ENCODE assay signal across 9 cellular contexts in the genomic region with DNA sequence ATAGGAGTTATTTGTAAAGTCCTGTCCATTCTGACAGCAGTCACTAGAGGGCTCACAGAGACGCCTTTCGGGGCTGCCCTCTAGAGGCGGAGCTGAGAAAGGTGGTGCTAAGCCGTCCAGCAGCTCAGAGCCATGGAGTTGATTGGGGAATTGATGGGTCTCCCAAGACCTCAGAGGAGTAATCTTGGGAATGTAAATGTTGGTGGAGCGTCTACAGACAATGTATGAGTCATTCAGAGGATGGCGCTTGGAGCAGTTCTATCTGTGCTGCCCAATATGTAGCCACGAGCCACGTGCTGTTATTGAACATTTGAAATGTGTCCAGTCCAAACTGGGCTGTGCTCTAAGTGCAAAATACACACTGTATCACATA.
A peak's percentile ranks its signal among the peaks of the same experiment; 100 is the strongest.
DNase-seq lines count a peak whose midpoint lies in the region; ATAC-seq, FAIRE-seq and TF ChIP-seq lines count a peak whose summit lies in the region.
"Had no signal": no experiment of that assay in that cellular context is flagged by ENCODE, and none has a peak within 500 bp of the region (broad histone marks: within the 10 kb centered on the region; RNA-seq: fewer than 3 reads in every experiment).

No MANE protein-coding gene starts in this region.

- H3K4me1 ChIP-seq in osteoblast (ENCODE audit: insufficient read depth, low read length) (peaks cover 12% of the 10 kb centered on the region), thoracic aorta (ENCODE audit: control insufficient read depth in 1 of 2, low read depth in 2 of 2) (no peaks in the 10 kb centered on the region)

- H3K9me3 ChIP-seq in osteoblast (ENCODE audit: low read depth, low read length), result no peaks in the 10 kb centered on the region
- H3K9me3 ChIP-seq in thoracic aorta, result no peaks in the 10 kb centered on the region

- H3K27ac ChIP-seq in osteoblast (ENCODE audit: low read depth, low read length), result no peak overlapping the region
- no peak overlapping the region for H3K27ac ChIP-seq in thoracic aorta

- no peaks in the 10 kb centered on the region for H3K27me3 Mint-ChIP-seq in activated T-cell treated with anti-CD3 and anti-CD28 coated beads, Interleukin-2, amount 50 U/mL, for 72 hours (ENCODE audit: low read depth)

- ATAC-seq in GM21423 (IDR thresholded peaks at IDR 0.05; ENCODE audit: unreplicated experiment) (peak; percentile 99), thoracic aorta (ENCODE audit: insufficient number of reproducible peaks, low FRiP score, low read depth) (peak; percentile 85)
- peak; percentile 99 to 100 for ATAC-seq in activated T-cell treated with anti-CD3 and anti-CD28 coated beads, Interleukin-2, amount 50 U/mL, for 72 hours (replicated peaks in 1 of 2)

- no peaks in the 10 kb centered on the region for H3K79me2 ChIP-seq in osteoblast (ENCODE audit: insufficient read depth, low read length)

- peak overlapping the region; percentile 63 for H2AFZ ChIP-seq in osteoblast (ENCODE audit: low read length)

- no peaks in the 10 kb centered on the region for H4K20me1 ChIP-seq in osteoblast (ENCODE audit: insufficient read depth, low read length)

- H3K9me3 Mint-ChIP-seq in activated T-cell treated with anti-CD3 and anti-CD28 coated beads, Interleukin-2, amount 50 U/mL, for 72 hours, result no peaks in the 10 kb centered on the region

- peaks cover 3% of the 10 kb centered on the region for H3K27me3 ChIP-seq in osteoblast (ENCODE audit: insufficient read depth, low read length)
- H3K27me3 ChIP-seq in thoracic aorta (replicated peaks; ENCODE audit: insufficient read depth), result no peaks in the 10 kb centered on the region

- H3K36me3 ChIP-seq in osteoblast (ENCODE audit: insufficient read depth, low read length) (no peaks in the 10 kb centered on the region), thoracic aorta (no peaks in the 10 kb centered on the region)

- TF ChIP-seq CTCF in fibroblast of the aortic adventitia (IDR thresholded peaks at IDR 0.05; ENCODE audit: insufficient read depth, low read length) (peak; percentile 99), osteoblast (IDR thresholded peaks at IDR 0.05; ENCODE audit: extremely low read depth, low read depth, low read length) (peak; percentile 100), thoracic aorta (IDR thresholded peaks at IDR 0.05) (peak; percentile 84)

- H3K4me2 ChIP-seq in osteoblast (ENCODE audit: insufficient read depth, low read length), result peak overlapping the region; percentile 43

- H3K4me1 Mint-ChIP-seq in activated T-cell treated with anti-CD3 and anti-CD28 coated beads, Interleukin-2, amount 50 U/mL, for 72 hours (ENCODE audit: low read depth), result peaks cover 23% of the 10 kb centered on the region

- peak; percentile 43 for DNase-seq in DMS53 treated with DMSO at 0.1 percent for 48 hours (lab: John Stamatoyannopoulos, UW; ENCODE audit: unreplicated experiment)
- peak; percentile 65 for DNase-seq in HS-27A (ENCODE audit: low read depth)
- DNase-seq in RCC 7860 (ENCODE audit: low spot score), result peak; percentile 74
- DNase-seq in activated T-cell treated with anti-CD3 and anti-CD28 coated beads, Interleukin-2, amount 50 U/mL, for 72 hours, result peak; percentile 76 to 79
- DNase-seq in fibroblast of the aortic adventitia (ENCODE audit: low read depth), result peak; percentile 79
- DNase-seq in osteoblast (ENCODE audit: insufficient read length, low spot score, missing footprints), result peak; percentile 85
- no peak for DNase-seq in thoracic aorta (ENCODE audit: low spot score)

- no peaks in the 10 kb centered on the region for H3K36me3 Mint-ChIP-seq in activated T-cell treated with anti-CD3 and anti-CD28 coated beads, Interleukin-2, amount 50 U/mL, for 72 hours (ENCODE audit: insufficient read depth in 2 of 2)

- H3K27ac Mint-ChIP-seq in activated T-cell treated with anti-CD3 and anti-CD28 coated beads, Interleukin-2, amount 50 U/mL, for 72 hours, result no peak overlapping the region

- no peak overlapping the region for H3K4me3 ChIP-seq in fibroblast of the aortic adventitia (ENCODE audit: low read depth, low read length)
- no peak overlapping the region for H3K4me3 ChIP-seq in osteoblast (ENCODE audit: insufficient read depth, low read length)
- H3K4me3 ChIP-seq in thoracic aorta, result peak overlapping the region; percentile 38

- peak; percentile 23 for FAIRE-seq in RCC 7860 (lab: Jason Lieb, UNC)
- FAIRE-seq: frontal cortex had no signal

- no peak overlapping the region for H3K4me3 Mint-ChIP-seq in activated T-cell treated with anti-CD3 and anti-CD28 coated beads, Interleukin-2, amount 50 U/mL, for 72 hours
